13 cellular contexts compared by ENCODE assay signal in genomic region chr19:4878491-4878968, GRCh38. TPM values are rescaled to one million over a fixed set of nuclear protein-coding genes. Genes with fewer than 3 reads are reported as not detected.
DNase-seq lines count a peak whose midpoint lies in the region; ATAC-seq and TF ChIP-seq lines count a peak whose summit lies in the region.
"Had no signal": no experiment of that assay in that cellular context is flagged by ENCODE, and none has a peak within 500 bp of the region (broad histone marks: within the 10 kb centered on the region; RNA-seq: fewer than 3 reads in every experiment).

No MANE protein-coding gene starts in this region.

- H3K9me3 Mint-ChIP-seq in activated naive CD4-positive, alpha-beta T cell treated with anti-CD3 and anti-CD28 coated beads for 36 hours, result no peaks in the 10 kb centered on the region
- H3K9me3 Mint-ChIP-seq in brain, result peaks cover 0 to 3% (median 0%) of the 10 kb centered on the region in 5 experiments
- H3K9me3 Mint-ChIP-seq: neural crest cell had no signal

- H3K4me1 Mint-ChIP-seq in activated naive CD4-positive, alpha-beta T cell treated with anti-CD3 and anti-CD28 coated beads for 36 hours (ENCODE audit: low read depth), result peaks cover 6% of the 10 kb centered on the region
- H3K4me1 Mint-ChIP-seq in brain, result no peaks in the 10 kb centered on the region
- H3K4me1 Mint-ChIP-seq: neural crest cell had no signal

- H3K27me3 ChIP-seq in tibial artery, result no peaks in the 10 kb centered on the region

- no peaks in the 10 kb centered on the region for H3K9me3 ChIP-seq in tibial artery

- H3K36me3 Mint-ChIP-seq in activated naive CD4-positive, alpha-beta T cell treated with anti-CD3 and anti-CD28 coated beads for 36 hours (ENCODE audit: low read depth), result no peaks in the 10 kb centered on the region
- no peaks in the 10 kb centered on the region for H3K36me3 Mint-ChIP-seq in brain

- peak overlapping the region; percentile 79 to 83 for H3K27ac ChIP-seq in tibial artery
- H3K27ac ChIP-seq: HL-60 had no signal

- no peaks in the 10 kb centered on the region for H3K36me3 ChIP-seq in tibial artery

- no peak for ATAC-seq in HG03039 (IDR thresholded peaks at IDR 0.05; ENCODE audit: unreplicated experiment)
- ATAC-seq in left colon, result no peak

- H3K4me3 ChIP-seq in tibial artery, result peak overlapping the region; percentile 27 to 34

- H3K4me3 Mint-ChIP-seq in activated naive CD4-positive, alpha-beta T cell treated with anti-CD3 and anti-CD28 coated beads for 36 hours, result peak overlapping the region; percentile 6
- H3K4me3 Mint-ChIP-seq in brain, result no peak overlapping the region
- H3K4me3 Mint-ChIP-seq: neural crest cell had no signal

- H3K27ac Mint-ChIP-seq in activated naive CD4-positive, alpha-beta T cell treated with anti-CD3 and anti-CD28 coated beads for 36 hours, result no peak overlapping the region
- peak overlapping the region in 3 of 5 experiments; percentile 62 to 87 (median 77) for H3K27ac Mint-ChIP-seq in brain

- peaks cover 0 to 19% (median 15%) of the 10 kb centered on the region in 4 donors for H3K4me1 ChIP-seq in tibial artery

- TF ChIP-seq CTCF in brain (conservative IDR thresholded peaks at IDR 0.05) (no peak), tibial artery (IDR thresholded peaks at IDR 0.05) (no peak)

- DNase-seq in activated naive CD4-positive, alpha-beta T cell treated with anti-CD3 and anti-CD28 coated beads for 36 hours, result peak; percentile 31
- no peak for DNase-seq in activated naive CD4-positive, alpha-beta T cell treated with Interleukin-2 at 50 U/mL for 16 hours
- DNase-seq in midbrain (lab: John Stamatoyannopoulos, UW), result peak; percentile 60
- DNase-seq in tibial artery, result no peak
- no peak for DNase-seq in left colon
- no peak for DNase-seq in activated effector memory CD4-positive, alpha-beta T cell treated with Interleukin-2 at 50 U/mL for 16 hours
- DNase-seq: NCI-H524, T1000 had no signal

- no peaks in the 10 kb centered on the region for H3K27me3 Mint-ChIP-seq in activated naive CD4-positive, alpha-beta T cell treated with anti-CD3 and anti-CD28 coated beads for 36 hours (ENCODE audit: low read depth)
- H3K27me3 Mint-ChIP-seq in brain, result peaks cover 3% of the 10 kb centered on the region

- CTCF ChIA-PET in activated naive CD4-positive, alpha-beta T cell treated with anti-CD3 and anti-CD28 coated beads for 36 hours (lab: Charles Lee), result no interaction called here

- intact Hi-C loops in activated naive CD4-positive, alpha-beta T cell treated with anti-CD3 and anti-CD28 coated beads for 36 hours (cut with micrococcal nuclease), result no loop called here
- intact Hi-C loops in tibial artery (cut with DNase I; ENCODE audit: low total_unique reads), result no loop called here
- intact Hi-C loops in left colon (cut with DNase I, micrococcal nuclease), result loop anchor here in 1 of 2 donors (10.0 kb wide), 1 partner anchor 156 kb away; no protein-coding TSS in a partner anchor

RNA-seq across cellular contexts. Expression of gene PLIN3, which starts 11.1 kb away (rescaled TPM):
- total RNA-seq in activated naive CD4-positive, alpha-beta T cell treated with anti-CD3 and anti-CD28 coated beads for 36 hours, result 10 to 100 TPM; 16.1 to 17.1 TPM
- polyA plus RNA-seq in brain (ENCODE audit: insufficient read depth, low read depth, low replicate concordance), result 35.0 TPM
- total RNA-seq in left colon, result 100 to 1,000 TPM; 121 to 152 TPM

RNA-seq across cellular contexts. Expression of gene ARRDC5, which starts 24.2 kb away (rescaled TPM):
- not detected for total RNA-seq in activated naive CD4-positive, alpha-beta T cell treated with anti-CD3 and anti-CD28 coated beads for 36 hours
- polyA plus RNA-seq in brain (ENCODE audit: insufficient read depth, low read depth, low replicate concordance), result not detected
- total RNA-seq in left colon, result under 1 TPM; 0.21 to 0.42 TPM
- total RNA-seq: fibroblast of villous mesenchyme, neural crest cell had no signal

RNA-seq across cellular contexts. Expression of gene UHRF1, which starts 30.8 kb away (rescaled TPM):
- 100 to 1,000 TPM; 129 TPM for total RNA-seq in activated naive CD4-positive, alpha-beta T cell treated with anti-CD3 and anti-CD28 coated beads for 36 hours
- polyA plus RNA-seq in brain (ENCODE audit: insufficient read depth, low read depth, low replicate concordance), result 25.6 TPM
- 10 to 100 TPM in 1 of 2 donors, 1 to 10 TPM in 1; 4.2 to 10.0 TPM for total RNA-seq in left colon

RNA-seq across cellular contexts. Expression of gene TICAM1, which starts 47.0 kb away (rescaled TPM):
- total RNA-seq in activated naive CD4-positive, alpha-beta T cell treated with anti-CD3 and anti-CD28 coated beads for 36 hours, result 10 to 100 TPM; 15.2 to 16.5 TPM
- 4.9 TPM for polyA plus RNA-seq in brain (ENCODE audit: insufficient read depth, low read depth, low replicate concordance)
- 10 to 100 TPM; 22.4 to 40.5 TPM for total RNA-seq in left colon

Comparison
In these comparisons a context has a peak if more than half of its experiments do, and no peak if none do; other contexts are left out.
1. DNase-seq: peak in activated naive CD4-positive, alpha-beta T cell treated with anti-CD3 and anti-CD28 coated beads for 36 hours (single experiment) and midbrain (single experiment); none in activated naive CD4-positive, alpha-beta T cell treated with Interleukin-2 at 50 U/mL for 16 hours (single experiment), tibial artery (0 of 2), left colon (0 of 2) and activated effector memory CD4-positive, alpha-beta T cell treated with Interleukin-2 at 50 U/mL for 16 hours (single experiment).
2. RNA of gene PLIN3, which starts 11.1 kb away (total RNA-seq): 121 to 152 TPM in left colon; 16.1 to 17.1 TPM in activated naive CD4-positive, alpha-beta T cell treated with anti-CD3 and anti-CD28 coated beads for 36 hours; every median in the first group is over 4 times any median in the second.
3. RNA of gene UHRF1, which starts 30.8 kb away (total RNA-seq): 129 TPM in activated naive CD4-positive, alpha-beta T cell treated with anti-CD3 and anti-CD28 coated beads for 36 hours; 4.2 to 10.0 TPM in left colon; every median in the first group is over 10 times any median in the second.